In the genomic region with DNA sequence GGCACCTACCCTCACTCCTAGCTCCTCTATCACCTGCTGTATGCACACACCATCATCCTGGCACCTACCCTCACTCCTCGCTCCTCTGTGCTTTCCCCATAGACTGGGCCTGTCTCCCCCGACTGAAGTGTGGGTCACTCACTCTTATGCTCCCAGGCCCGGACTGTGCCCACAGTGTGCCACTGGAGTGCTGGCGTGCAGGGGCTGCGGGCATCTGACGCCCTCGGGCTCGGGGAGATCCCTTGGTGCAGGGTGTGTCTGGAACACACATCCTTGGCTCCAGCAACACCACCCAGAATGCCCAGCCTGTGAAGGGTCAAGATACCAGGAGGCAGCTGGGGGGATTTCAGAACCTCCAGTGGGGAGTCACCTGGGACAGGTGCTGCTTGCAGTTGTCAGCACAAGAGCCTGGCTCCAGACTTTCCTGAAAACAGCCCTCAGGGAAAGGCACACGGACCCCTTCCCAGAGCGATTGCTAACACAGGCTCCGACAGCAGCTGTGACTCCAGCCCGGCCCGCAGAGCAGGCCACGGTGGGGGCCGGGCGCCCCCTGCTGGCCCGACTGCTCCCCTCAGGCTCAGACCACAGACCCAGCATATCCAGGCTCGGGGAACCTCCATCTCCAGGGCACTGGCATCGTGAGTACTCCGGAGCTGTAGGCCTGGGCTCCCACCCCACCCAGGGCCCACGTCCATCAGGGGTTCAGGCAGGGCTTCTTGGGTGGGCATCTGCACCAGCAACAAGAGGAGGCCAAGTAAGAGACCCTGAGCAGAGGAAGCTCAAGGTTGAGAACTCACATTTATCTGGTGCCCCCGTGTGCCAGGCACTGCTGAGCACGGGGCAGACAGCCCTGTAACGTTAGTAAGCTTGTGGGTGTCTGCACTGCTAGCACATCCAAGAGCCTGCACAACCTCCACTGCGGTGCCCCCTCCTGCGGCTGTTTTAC, we compare ENCODE assay signal across 1 cellular context.
TF ChIP-seq lines count a peak whose summit lies in the region.

No MANE protein-coding gene starts in this region.

TF ChIP-seq in HCT116, 20 proteins besides CTCF, POLR2A, EP300 and RAD21 (continued from another document):
- TF ChIP-seq, protein P1, sequence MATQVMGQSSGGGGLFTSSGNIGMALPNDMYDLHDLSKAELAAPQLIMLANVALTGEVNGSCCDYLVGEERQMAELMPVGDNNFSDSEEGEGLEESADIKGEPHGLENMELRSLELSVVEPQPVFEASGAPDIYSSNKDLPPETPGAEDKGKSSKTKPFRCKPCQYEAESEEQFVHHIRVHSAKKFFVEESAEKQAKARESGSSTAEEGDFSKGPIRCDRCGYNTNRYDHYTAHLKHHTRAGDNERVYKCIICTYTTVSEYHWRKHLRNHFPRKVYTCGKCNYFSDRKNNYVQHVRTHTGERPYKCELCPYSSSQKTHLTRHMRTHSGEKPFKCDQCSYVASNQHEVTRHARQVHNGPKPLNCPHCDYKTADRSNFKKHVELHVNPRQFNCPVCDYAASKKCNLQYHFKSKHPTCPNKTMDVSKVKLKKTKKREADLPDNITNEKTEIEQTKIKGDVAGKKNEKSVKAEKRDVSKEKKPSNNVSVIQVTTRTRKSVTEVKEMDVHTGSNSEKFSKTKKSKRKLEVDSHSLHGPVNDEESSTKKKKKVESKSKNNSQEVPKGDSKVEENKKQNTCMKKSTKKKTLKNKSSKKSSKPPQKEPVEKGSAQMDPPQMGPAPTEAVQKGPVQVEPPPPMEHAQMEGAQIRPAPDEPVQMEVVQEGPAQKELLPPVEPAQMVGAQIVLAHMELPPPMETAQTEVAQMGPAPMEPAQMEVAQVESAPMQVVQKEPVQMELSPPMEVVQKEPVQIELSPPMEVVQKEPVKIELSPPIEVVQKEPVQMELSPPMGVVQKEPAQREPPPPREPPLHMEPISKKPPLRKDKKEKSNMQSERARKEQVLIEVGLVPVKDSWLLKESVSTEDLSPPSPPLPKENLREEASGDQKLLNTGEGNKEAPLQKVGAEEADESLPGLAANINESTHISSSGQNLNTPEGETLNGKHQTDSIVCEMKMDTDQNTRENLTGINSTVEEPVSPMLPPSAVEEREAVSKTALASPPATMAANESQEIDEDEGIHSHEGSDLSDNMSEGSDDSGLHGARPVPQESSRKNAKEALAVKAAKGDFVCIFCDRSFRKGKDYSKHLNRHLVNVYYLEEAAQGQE (IDR thresholded peaks at IDR 0.05; ENCODE audit: low read depth) = no peak
- TF ChIP-seq CEBPB (IDR thresholded peaks at IDR 0.05; ENCODE audit: low read depth) (no peak), ATF3 (IDR thresholded peaks at IDR 0.05) (no peak), TCF7L2 (IDR thresholded peaks at IDR 0.05; ENCODE audit: borderline replicate concordance, extremely low read depth, insufficient read depth, insufficient read length) (no peak), ZNF274 (IDR thresholded peaks at IDR 0.05; ENCODE audit: low read depth, low read length) (no peak), EGR1 (IDR thresholded peaks at IDR 0.05; ENCODE audit: low read depth) (no peak), ZFX (IDR thresholded peaks at IDR 0.05) (no peak), EZH2phosphoT487 (IDR thresholded peaks at IDR 0.05; ENCODE audit: borderline replicate concordance) (no peak)
